Comparison of ENCODE assay signal across 12 cellular contexts in the genomic region with DNA sequence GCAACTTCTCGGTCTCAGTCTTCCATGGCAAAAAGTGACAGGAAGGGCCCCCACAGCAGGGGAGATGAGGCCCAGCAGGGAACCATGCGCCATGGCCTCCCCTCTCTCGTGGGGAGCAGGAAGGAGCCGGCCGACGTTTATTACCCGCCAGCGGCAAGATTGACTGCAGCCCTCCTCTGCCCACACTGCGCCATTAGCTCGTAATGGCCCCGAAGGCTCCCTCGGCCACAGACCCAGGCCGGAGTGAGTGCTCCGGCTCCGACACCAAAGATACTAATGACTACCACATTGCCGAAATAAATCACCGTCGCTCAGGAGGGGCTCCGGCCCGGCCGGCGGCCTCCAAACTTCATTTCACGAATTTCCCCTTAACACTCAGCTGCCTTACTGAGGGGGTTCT.
"Had no signal": no experiment of that assay in that cellular context is flagged by ENCODE, and none has a peak within 500 bp of the region (broad histone marks: within the 10 kb centered on the region; RNA-seq: fewer than 3 reads in every experiment).

No MANE protein-coding gene starts in this region.

- ATAC-seq: activated T-helper 17 cell treated with anti-CD3 and anti-CD28 coated beads, Interleukin-2, amount 50 U/mL, for 72 hours; foreskin keratinocyte; naive thymus-derived CD4-positive, alpha-beta T cell; stimulated activated naive CD8-positive, alpha-beta T cell treated with anti-CD3 and anti-CD28 coated beads, Interleukin-15, Interleukin-2, amounts not matched to agents 100 U/mL and 50 U/mL, for 24 hours had no signal

- H3K9me3 Mint-ChIP-seq: activated naive CD8-positive, alpha-beta T cell treated with anti-CD3 and anti-CD28 coated beads, Interleukin-2, amount 10 ng/mL, durations not matched to agents 7 days and 5 days; activated T-helper 17 cell treated with anti-CD3 and anti-CD28 coated beads, Interleukin-2, amount 50 U/mL, for 72 hours; memory B cell; naive thymus-derived CD4-positive, alpha-beta T cell had no signal

- H3K4me3 Mint-ChIP-seq: activated naive CD8-positive, alpha-beta T cell treated with anti-CD3 and anti-CD28 coated beads, Interleukin-2, amount 10 ng/mL, durations not matched to agents 7 days and 5 days; activated T-helper 17 cell treated with anti-CD3 and anti-CD28 coated beads, Interleukin-2, amount 50 U/mL, for 72 hours; memory B cell; naive thymus-derived CD4-positive, alpha-beta T cell had no signal

- H3K27ac Mint-ChIP-seq: activated naive CD8-positive, alpha-beta T cell treated with anti-CD3 and anti-CD28 coated beads, Interleukin-2, amount 10 ng/mL, durations not matched to agents 7 days and 5 days; activated T-helper 17 cell treated with anti-CD3 and anti-CD28 coated beads, Interleukin-2, amount 50 U/mL, for 72 hours; memory B cell; naive thymus-derived CD4-positive, alpha-beta T cell had no signal

- DNase-seq: activated CD4-positive, alpha-beta T cell treated with anti-CD3 and anti-CD28 coated beads for 1 hour; activated CD4-positive, alpha-beta T cell treated with anti-CD3 and anti-CD28 coated beads, Interleukin-2, amount 50 U/mL, for 48 hours; activated naive CD4-positive, alpha-beta T cell treated with Interleukin-2 at 50 U/mL for 16 hours; activated naive CD8-positive, alpha-beta T cell treated with anti-CD3 and anti-CD28 coated beads, Interleukin-2, amount 10 ng/mL, durations not matched to agents 7 days and 5 days; activated T-cell treated with anti-CD3 and anti-CD28 coated beads, Interleukin-2, amount 50 U/mL, for 1 hour; amygdala; foreskin keratinocyte; naive thymus-derived CD4-positive, alpha-beta T cell; nucleus accumbens; stimulated activated naive CD8-positive, alpha-beta T cell treated with anti-CD3 and anti-CD28 coated beads, Interleukin-15, Interleukin-2, amounts not matched to agents 100 U/mL and 50 U/mL, for 24 hours had no signal

- H3K4me1 Mint-ChIP-seq: activated naive CD8-positive, alpha-beta T cell treated with anti-CD3 and anti-CD28 coated beads, Interleukin-2, amount 10 ng/mL, durations not matched to agents 7 days and 5 days; activated T-helper 17 cell treated with anti-CD3 and anti-CD28 coated beads, Interleukin-2, amount 50 U/mL, for 72 hours; memory B cell had no signal

- H3K36me3 Mint-ChIP-seq: activated naive CD8-positive, alpha-beta T cell treated with anti-CD3 and anti-CD28 coated beads, Interleukin-2, amount 10 ng/mL, durations not matched to agents 7 days and 5 days; memory B cell; naive thymus-derived CD4-positive, alpha-beta T cell had no signal
